ENCODE assay signal across 1 cellular context in the genomic region with DNA sequence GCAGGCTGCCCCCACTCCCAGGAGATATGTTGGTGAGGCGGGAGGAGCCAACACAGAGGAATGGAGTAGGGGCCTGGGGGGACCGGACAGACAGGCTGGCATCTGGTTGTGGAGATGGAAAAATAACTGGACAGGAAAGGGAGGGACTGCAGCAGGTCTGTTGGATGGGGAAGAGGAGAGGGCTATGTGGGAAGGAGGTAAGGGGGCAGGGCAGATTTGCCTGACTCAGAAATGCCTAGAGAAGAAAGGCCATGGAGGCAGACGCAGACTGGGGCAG.
TF ChIP-seq lines count a peak whose summit lies in the region.

No MANE protein-coding gene starts in this region.

TF ChIP-seq in WTC11, 78 proteins besides CTCF, POLR2A, EP300 and RAD21 (continued from another document):
- TF ChIP-seq, protein P1, sequence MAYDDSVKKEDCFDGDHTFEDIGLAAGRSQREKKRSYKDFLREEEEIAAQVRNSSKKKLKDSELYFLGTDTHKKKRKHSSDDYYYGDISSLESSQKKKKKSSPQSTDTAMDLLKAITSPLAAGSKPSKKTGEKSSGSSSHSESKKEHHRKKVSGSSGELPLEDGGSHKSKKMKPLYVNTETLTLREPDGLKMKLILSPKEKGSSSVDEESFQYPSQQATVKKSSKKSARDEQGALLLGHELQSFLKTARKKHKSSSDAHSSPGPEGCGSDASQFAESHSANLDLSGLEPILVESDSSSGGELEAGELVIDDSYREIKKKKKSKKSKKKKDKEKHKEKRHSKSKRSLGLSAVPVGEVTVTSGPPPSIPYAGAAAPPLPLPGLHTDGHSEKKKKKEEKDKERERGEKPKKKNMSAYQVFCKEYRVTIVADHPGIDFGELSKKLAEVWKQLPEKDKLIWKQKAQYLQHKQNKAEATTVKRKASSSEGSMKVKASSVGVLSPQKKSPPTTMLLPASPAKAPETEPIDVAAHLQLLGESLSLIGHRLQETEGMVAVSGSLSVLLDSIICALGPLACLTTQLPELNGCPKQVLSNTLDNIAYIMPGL (CRISPR knock-in tag; IDR thresholded peaks at IDR 0.05): no peak
- TF ChIP-seq, protein P2, sequence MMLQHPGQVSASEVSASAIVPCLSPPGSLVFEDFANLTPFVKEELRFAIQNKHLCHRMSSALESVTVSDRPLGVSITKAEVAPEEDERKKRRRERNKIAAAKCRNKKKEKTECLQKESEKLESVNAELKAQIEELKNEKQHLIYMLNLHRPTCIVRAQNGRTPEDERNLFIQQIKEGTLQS (CRISPR knock-in tag; conservative IDR thresholded peaks at IDR 0.05): no peak
- TF ChIP-seq, protein P3, sequence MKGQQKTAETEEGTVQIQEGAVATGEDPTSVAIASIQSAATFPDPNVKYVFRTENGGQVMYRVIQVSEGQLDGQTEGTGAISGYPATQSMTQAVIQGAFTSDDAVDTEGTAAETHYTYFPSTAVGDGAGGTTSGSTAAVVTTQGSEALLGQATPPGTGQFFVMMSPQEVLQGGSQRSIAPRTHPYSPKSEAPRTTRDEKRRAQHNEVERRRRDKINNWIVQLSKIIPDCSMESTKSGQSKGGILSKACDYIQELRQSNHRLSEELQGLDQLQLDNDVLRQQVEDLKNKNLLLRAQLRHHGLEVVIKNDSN (CRISPR knock-in tag; IDR thresholded peaks at IDR 0.05): no peak
